ENCODE assay signal across 1 cellular context in the genomic region with DNA sequence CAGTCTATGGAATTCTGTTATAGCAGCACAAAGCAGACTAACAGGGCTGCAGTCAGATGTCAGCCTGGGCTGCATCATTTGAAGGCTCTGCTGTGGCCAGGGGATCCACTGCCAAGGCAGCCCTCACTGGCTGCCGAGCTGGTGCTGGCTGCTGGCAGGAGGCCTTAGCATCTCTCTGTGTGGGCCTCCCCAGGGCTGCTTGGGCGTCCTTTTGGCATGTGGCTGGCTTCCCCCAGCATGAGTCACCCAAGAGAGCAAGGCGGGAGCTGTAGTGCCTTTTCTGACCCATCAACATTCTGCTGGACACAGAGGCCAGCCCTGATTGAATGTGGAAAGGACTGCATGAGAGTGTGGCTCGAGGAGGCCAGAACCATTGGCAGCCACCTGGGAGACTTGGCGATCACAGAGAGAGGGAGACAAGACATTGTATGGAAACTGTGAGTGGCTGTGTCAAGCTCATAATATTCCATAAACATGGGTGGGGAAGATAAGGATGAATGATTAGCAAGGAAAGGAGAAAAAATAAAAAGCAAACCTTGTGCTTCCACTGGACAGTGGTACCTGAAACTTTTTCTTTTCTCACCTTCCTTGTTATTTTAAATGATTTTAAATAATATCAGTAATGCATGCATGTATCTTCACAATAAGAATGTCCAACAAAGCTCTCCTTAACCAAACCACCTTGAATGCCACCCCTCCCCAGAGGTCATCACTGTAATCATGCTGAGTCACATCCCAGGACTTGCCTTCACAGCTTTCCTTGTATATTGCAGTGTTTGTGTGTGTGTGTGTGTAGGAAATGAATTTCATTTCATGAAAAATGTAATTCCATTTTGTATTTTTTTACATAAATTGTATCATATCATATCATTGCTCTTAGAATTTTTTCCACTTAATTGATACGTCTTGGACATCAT.
TF ChIP-seq lines count a peak whose summit lies in the region.

No MANE protein-coding gene starts in this region.

TF ChIP-seq in H1, 55 proteins besides CTCF, POLR2A, EP300 and RAD21 (continued from another document):
- no peak for TF ChIP-seq SIX5 (IDR thresholded peaks at IDR 0.05; ENCODE audit: low read depth, low read length)
